Comparison of ENCODE assay signal across 1 cellular context in genomic region chr2:11404381-11405073, GRCh38.
TF ChIP-seq lines count a peak whose summit lies in the region.

No MANE protein-coding gene starts in this region.

TF ChIP-seq in K562, 482 proteins besides CTCF, POLR2A, EP300 and RAD21:
- TF ChIP-seq YY1 (IDR thresholded peaks at IDR 0.05; ENCODE audit: borderline replicate concordance in 1 of 3, control insufficient read depth in 1 of 3, extremely low read depth in 1 of 3, insufficient read depth in 3 of 3, insufficient read length in 1 of 3, insufficient replicate concordance in 2 of 3, low read depth in 1 of 3, low read length in 2 of 3) (no peak), NR2F6 (CRISPR knock-in tag; IDR thresholded peaks at IDR 0.05) (no peak), LEF1 (IDR thresholded peaks at IDR 0.05) (no peak), MCM7 (IDR thresholded peaks at IDR 0.05) (no peak), PTRF (tag; IDR thresholded peaks at IDR 0.05) (no peak), KLF1 (tag; IDR thresholded peaks at IDR 0.05) (no peak), KDM5B (IDR thresholded peaks at IDR 0.05; ENCODE audit: insufficient replicate concordance, low read depth, low read length) (no peak)
